In genomic region chr19:33467851-33468250, GRCh38 we compare ENCODE assay signal across 20 cellular contexts. TPM values are rescaled to one million over a fixed set of nuclear protein-coding genes. Genes with fewer than 3 reads are reported as not detected.
DNase-seq lines count a peak whose midpoint lies in the region; ATAC-seq and TF ChIP-seq lines count a peak whose summit lies in the region.
"Had no signal": no experiment of that assay in that cellular context is flagged by ENCODE, and none has a peak within 500 bp of the region (broad histone marks: within the 10 kb centered on the region; RNA-seq: fewer than 3 reads in every experiment).

No MANE protein-coding gene starts in this region.

- H3K4me3 Mint-ChIP-seq in endodermal cell, result no peak overlapping the region
- H3K4me3 Mint-ChIP-seq: CD4-positive, alpha-beta memory T cell had no signal

- no peaks in the 10 kb centered on the region for H3K4me1 ChIP-seq in endodermal cell (ENCODE audit: control insufficient read depth, insufficient read depth, low read length)
- H3K4me1 ChIP-seq: BLaER1, Caco-2 had no signal

- H3K36me3 Mint-ChIP-seq in endodermal cell (ENCODE audit: low read depth), result peaks cover 7% of the 10 kb centered on the region

- intact Hi-C loops in Right ventricle myocardium inferior (cut with DNase I), result no loop called here
- intact Hi-C loops in left ventricle myocardium superior (cut with micrococcal nuclease), result no loop called here
- intact Hi-C loops in sciatic nerve (cut with DNase I), result no loop called here

- WGBS in endodermal cell (ENCODE audit: insufficient coverage in 1 of 2, insufficient read length in 1 of 2), 2 experiments, result 89 to 95% methylated on average over 7 to 11 of the region's 11 CpGs

- H3K27ac Mint-ChIP-seq in endodermal cell, result no peak overlapping the region
- H3K27ac Mint-ChIP-seq: CD4-positive, alpha-beta memory T cell had no signal

- no peaks in the 10 kb centered on the region for H3K4me1 Mint-ChIP-seq in endodermal cell

- no peaks in the 10 kb centered on the region for H3K9me3 ChIP-seq in endodermal cell (ENCODE audit: control insufficient read depth, low read length)
- H3K9me3 ChIP-seq: BLaER1, Caco-2 had no signal

- H3K9me3 Mint-ChIP-seq in endodermal cell, result no peaks in the 10 kb centered on the region
- H3K9me3 Mint-ChIP-seq: CD4-positive, alpha-beta memory T cell had no signal

- H3K36me3 ChIP-seq in endodermal cell (ENCODE audit: control insufficient read depth, insufficient read depth, low read length), result peaks cover 8% of the 10 kb centered on the region
- H3K36me3 ChIP-seq: BLaER1 had no signal

- no peaks in the 10 kb centered on the region for H3K27me3 Mint-ChIP-seq in endodermal cell (ENCODE audit: insufficient read depth)
- H3K27me3 Mint-ChIP-seq: CD4-positive, alpha-beta memory T cell had no signal

- no peak overlapping the region for H3K9ac ChIP-seq in endodermal cell (ENCODE audit: extremely low read depth, low read length, poor library complexity, severe bottlenecking)
- H3K9ac ChIP-seq: BLaER1 had no signal

- no peaks in the 10 kb centered on the region for H3K27me3 ChIP-seq in endodermal cell (ENCODE audit: control insufficient read depth, insufficient read depth, low read length, poor library complexity, severe bottlenecking)

- DNase-seq in Right ventricle myocardium inferior (ENCODE audit: missing footprints) (peak; percentile 30), left ventricle myocardium superior (no peak), endodermal cell (peak; percentile 35), mesenteric fat pad (ENCODE audit: low spot score) (peak; percentile 57), sciatic nerve (ENCODE audit: low spot score) (peak; percentile 34), hippocampal formation (lab: John Stamatoyannopoulos, UW) (no peak), pons (ENCODE audit: low spot score) (no peak)
- DNase-seq: CD4-positive, alpha-beta memory T cell; DMS 273 treated with DMSO at 0.1 percent for 48 hours; DMS79 treated with DMSO at 0.1 percent for 48 hours; KG1; NCI-H1092; NCI-H1436; NCI-H187 treated with DMSO at 0.1 percent for 48 hours; NCI-H2227 treated with DMSO at 0.1 percent for 48 hours; NCI-H510A; NK-92 treated with Interleukin-12 subunit alpha and Interleukin-12 subunit beta, amount 100 ng/mL, for 24 hours had no signal

- H3K27ac ChIP-seq in endodermal cell (ENCODE audit: low read depth, low read length), result no peak overlapping the region
- H3K27ac ChIP-seq: BLaER1 had no signal

- ATAC-seq in Right ventricle myocardium inferior (no peak), left ventricle myocardium superior (no peak), sciatic nerve (no peak), HG02981 (IDR thresholded peaks at IDR 0.05; ENCODE audit: unreplicated experiment) (no peak)

- no peak for TF ChIP-seq CTCF in endodermal cell (conservative IDR thresholded peaks at IDR 0.05)

- no peak overlapping the region for H3K4me3 ChIP-seq in endodermal cell (ENCODE audit: low read length)
- H3K4me3 ChIP-seq: BLaER1 had no signal

RNA-seq across cellular contexts. Expression of gene PEPD, which starts 53.7 kb away (rescaled TPM):
- total RNA-seq in Right ventricle myocardium inferior (32.1 TPM), left ventricle myocardium superior (27.3 TPM), endodermal cell (10 to 100 TPM; 52.2 to 67.9 TPM), mesenteric fat pad (97.0 TPM), sciatic nerve (62.8 TPM)
- 54.0 TPM for polyA plus RNA-seq in endodermal cell (2013, experiment 1 of 2)
- polyA plus RNA-seq in endodermal cell (2013, experiment 2 of 2), result 42.9 TPM

Comparison
In these comparisons a context has a peak if more than half of its experiments do, and no peak if none do; other contexts are left out.
1. DNase-seq: peak in Right ventricle myocardium inferior (single experiment), endodermal cell (single experiment), mesenteric fat pad (single experiment) and sciatic nerve (single experiment); none in left ventricle myocardium superior (single experiment), hippocampal formation (0 of 2) and pons (single experiment).